ENCODE assay signal across 13 cellular contexts in genomic region chr10:22667093-22667480, GRCh38. TPM values are rescaled to one million over a fixed set of nuclear protein-coding genes. Genes with fewer than 3 reads are reported as not detected.
DNase-seq lines count a peak whose midpoint lies in the region; ATAC-seq and TF ChIP-seq lines count a peak whose summit lies in the region.
"Had no signal": no experiment of that assay in that cellular context is flagged by ENCODE, and none has a peak within 500 bp of the region (broad histone marks: within the 10 kb centered on the region; RNA-seq: fewer than 3 reads in every experiment).

No MANE protein-coding gene starts in this region.

- ATAC-seq in activated T-cell treated with anti-CD3 and anti-CD28 coated beads, Interleukin-2, amount 50 U/mL, for 72 hours (replicated peaks in 1 of 2), result no peak
- no peak for ATAC-seq in activated naive CD8-positive, alpha-beta T cell treated with anti-CD3 and anti-CD28 coated beads, Interleukin-2, amount 10 ng/mL, durations not matched to agents 7 days and 5 days (ENCODE audit: low read depth)
- no peak for ATAC-seq in left colon
- ATAC-seq: foreskin keratinocyte had no signal

- H3K4me1 Mint-ChIP-seq in activated T-cell treated with anti-CD3 and anti-CD28 coated beads, Interleukin-2, amount 50 U/mL, for 72 hours (ENCODE audit: low read depth), result peaks cover 82% of the 10 kb centered on the region
- peaks cover 67% of the 10 kb centered on the region for H3K4me1 Mint-ChIP-seq in activated naive CD8-positive, alpha-beta T cell treated with anti-CD3 and anti-CD28 coated beads, Interleukin-2, amount 10 ng/mL, durations not matched to agents 7 days and 5 days

- no peak for TF ChIP-seq POLR2A in spleen (IDR thresholded peaks at IDR 0.05)

- no peaks in the 10 kb centered on the region for H3K9me3 ChIP-seq in spleen
- H3K9me3 ChIP-seq: adrenal gland, left ventricle myocardium inferior, prostate gland had no signal

- peaks cover 16 to 97% (median 86%) of the 10 kb centered on the region in 6 donors for H3K4me1 ChIP-seq in spleen
- H3K4me1 ChIP-seq: foreskin keratinocyte, prostate gland had no signal

- H3K36me3 ChIP-seq in spleen, result no peaks in the 10 kb centered on the region
- H3K36me3 ChIP-seq: adrenal gland, left ventricle myocardium inferior, prostate gland had no signal

- intact Hi-C loops in spleen (cut with DNase I; ENCODE audit: low total_unique reads) (no loop called here), left colon (cut with DNase I, micrococcal nuclease) (no loop called here)

- H3K27ac ChIP-seq in HL-60 (replicated peaks) (peak overlapping the region; percentile 2; the same call in 1 of the 2 replicates), spleen (peak overlapping the region in 7 of 8 donors; percentile 11 to 77 (median 59))
- H3K27ac ChIP-seq: adrenal gland, foreskin keratinocyte, left ventricle myocardium inferior, prostate gland had no signal

- POLR2A ChIA-PET in activated naive CD8-positive, alpha-beta T cell treated with anti-CD3 and anti-CD28 coated beads, Interleukin-2, amount 10 ng/mL, durations not matched to agents 7 days and 5 days (lab: Charles Lee), result interaction anchor here (1.2 to 2.7 kb wide), 4 partner anchors 10 to 46 kb away, joined by 6 to 12 read pairs (median 11); no protein-coding TSS in a partner anchor

- H3K4me3 Mint-ChIP-seq in activated T-cell treated with anti-CD3 and anti-CD28 coated beads, Interleukin-2, amount 50 U/mL, for 72 hours, result peak overlapping the region; percentile 76 to 97
- peak overlapping the region; percentile 90 for H3K4me3 Mint-ChIP-seq in activated naive CD8-positive, alpha-beta T cell treated with anti-CD3 and anti-CD28 coated beads, Interleukin-2, amount 10 ng/mL, durations not matched to agents 7 days and 5 days

- H3K27me3 ChIP-seq in HL-60 (ENCODE audit: insufficient read depth, poor library complexity, severe bottlenecking) (no peaks in the 10 kb centered on the region), spleen (replicated peaks in 1 of 7) (no peaks in the 10 kb centered on the region)
- H3K27me3 ChIP-seq: adrenal gland, foreskin keratinocyte had no signal

- no peaks in the 10 kb centered on the region for H3K9me3 Mint-ChIP-seq in activated T-cell treated with anti-CD3 and anti-CD28 coated beads, Interleukin-2, amount 50 U/mL, for 72 hours
- no peaks in the 10 kb centered on the region for H3K9me3 Mint-ChIP-seq in activated naive CD8-positive, alpha-beta T cell treated with anti-CD3 and anti-CD28 coated beads, Interleukin-2, amount 10 ng/mL, durations not matched to agents 7 days and 5 days

- no peak for DNase-seq in activated T-cell treated with anti-CD3 and anti-CD28 coated beads, Interleukin-2, amount 50 U/mL, for 72 hours
- DNase-seq in activated T-cell treated with anti-CD3 and anti-CD28 coated beads, Interleukin-2, amount 50 U/mL, for 1 hour, result no peak
- DNase-seq in HL-60 (ENCODE audit: low read depth in 1 of 2, low spot score in 1 of 2) (no peak), spleen (no peak), NCI-H82 treated with DMSO at 0.1 percent for 48 hours (lab: John Stamatoyannopoulos, UW; ENCODE audit: unreplicated experiment) (no peak), mesenteric fat pad (ENCODE audit: low spot score) (no peak), left colon (no peak)
- DNase-seq in activated naive CD8-positive, alpha-beta T cell treated with anti-CD3 and anti-CD28 coated beads, Interleukin-2, amount 10 ng/mL, durations not matched to agents 7 days and 5 days, result no peak
- DNase-seq: adrenal gland, foreskin keratinocyte, left ventricle myocardium inferior, SHP77 treated with DMSO at 0.1 percent for 48 hours had no signal

- no peaks in the 10 kb centered on the region for H3K36me3 Mint-ChIP-seq in activated T-cell treated with anti-CD3 and anti-CD28 coated beads, Interleukin-2, amount 50 U/mL, for 72 hours (ENCODE audit: insufficient read depth in 2 of 2)
- peaks cover 3% of the 10 kb centered on the region for H3K36me3 Mint-ChIP-seq in activated naive CD8-positive, alpha-beta T cell treated with anti-CD3 and anti-CD28 coated beads, Interleukin-2, amount 10 ng/mL, durations not matched to agents 7 days and 5 days

- TF ChIP-seq CTCF in HL-60 (IDR thresholded peaks at IDR 0.05; ENCODE audit: insufficient read depth, low read length) (no peak), spleen (IDR thresholded peaks at IDR 0.05 in 8 of 11, conservative IDR thresholded peaks at IDR 0.05 in 3 of 11) (no peak)

- H3K27ac Mint-ChIP-seq in activated T-cell treated with anti-CD3 and anti-CD28 coated beads, Interleukin-2, amount 50 U/mL, for 72 hours, result peak overlapping the region; percentile 76
- peak overlapping the region; percentile 91 for H3K27ac Mint-ChIP-seq in activated naive CD8-positive, alpha-beta T cell treated with anti-CD3 and anti-CD28 coated beads, Interleukin-2, amount 10 ng/mL, durations not matched to agents 7 days and 5 days

- H3K4me3 ChIP-seq in HL-60 (replicated peaks; ENCODE audit: insufficient read depth, low read length) (no peak overlapping the region), spleen (peak overlapping the region in 2 of 8 donors; percentile 1 to 43)
- H3K4me3 ChIP-seq: adrenal gland, left ventricle myocardium inferior, prostate gland had no signal

- WGBS in spleen, 5 donors, result 33 to 53% (median 38%) methylated on average over 2 of the region's 2 CpGs

- H3K27me3 Mint-ChIP-seq in activated T-cell treated with anti-CD3 and anti-CD28 coated beads, Interleukin-2, amount 50 U/mL, for 72 hours (ENCODE audit: low read depth), result no peaks in the 10 kb centered on the region
- no peaks in the 10 kb centered on the region for H3K27me3 Mint-ChIP-seq in activated naive CD8-positive, alpha-beta T cell treated with anti-CD3 and anti-CD28 coated beads, Interleukin-2, amount 10 ng/mL, durations not matched to agents 7 days and 5 days

RNA-seq across cellular contexts. Expression of gene PIP4K2A, which starts 47.3 kb away (rescaled TPM):
- 100 to 1,000 TPM; 104 to 138 TPM for total RNA-seq in activated T-cell treated with anti-CD3 and anti-CD28 coated beads, Interleukin-2, amount 50 U/mL, for 72 hours
- 100 to 1,000 TPM; 179 to 199 TPM for total RNA-seq in activated naive CD8-positive, alpha-beta T cell treated with anti-CD3 and anti-CD28 coated beads, Interleukin-2, amount 10 ng/mL, durations not matched to agents 7 days and 5 days
- total RNA-seq in spleen (100 to 1,000 TPM in 5 of 7 donors, 10 to 100 TPM in 2; 95.1 to 168 (median 136) TPM), mesenteric fat pad (49.6 TPM), left colon (10 to 100 TPM; 11.3 to 16.8 TPM)
- polyA plus RNA-seq in spleen, result 10 to 100 TPM; 30.1 to 35.7 (median 30.6) TPM
